13 cellular contexts compared by ENCODE assay signal in the genomic region with DNA sequence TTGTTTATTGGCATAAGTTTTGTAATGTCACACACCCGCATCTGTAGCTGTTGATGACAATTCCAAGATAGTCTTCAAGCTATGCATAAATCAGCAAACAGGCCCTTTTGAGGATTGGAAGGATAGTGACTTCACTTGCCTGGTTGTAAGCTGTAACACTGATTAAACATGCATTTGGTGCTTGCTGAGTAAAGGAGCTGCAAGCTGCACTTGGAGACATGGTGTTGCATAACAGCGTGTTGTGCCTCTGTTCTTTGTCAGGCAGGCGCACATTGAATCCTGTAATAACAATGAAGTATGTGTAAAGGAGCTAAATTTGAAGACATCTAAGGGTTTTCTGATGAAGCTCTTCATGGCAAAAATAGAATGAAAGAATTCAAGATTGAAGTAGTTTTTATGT.
DNase-seq lines count a peak whose midpoint lies in the region; ATAC-seq and TF ChIP-seq lines count a peak whose summit lies in the region.
"Had no signal": no experiment of that assay in that cellular context is flagged by ENCODE, and none has a peak within 500 bp of the region (broad histone marks: within the 10 kb centered on the region; RNA-seq: fewer than 3 reads in every experiment).

No MANE protein-coding gene starts in this region.

- WGBS in smooth muscle cell (ENCODE audit: low lambda C conversion rate): 34% methylated on average over 3 of the region's 3 CpGs

- peak overlapping the region; percentile 50 for H3K27ac ChIP-seq in smooth muscle cell (ENCODE audit: low read depth)
- H3K27ac ChIP-seq: pancreas, tibial artery had no signal

- peaks cover 8% of the 10 kb centered on the region for H3K79me2 ChIP-seq in smooth muscle cell (ENCODE audit: low read depth)

- H3K4me1 ChIP-seq in smooth muscle cell (ENCODE audit: low read depth): no peaks in the 10 kb centered on the region
- H3K4me1 ChIP-seq: pancreas, tibial artery had no signal

- DNase-seq in NOMO-1 treated with dmso at 0.1 percent for 144 hours (lab: John Stamatoyannopoulos, UW; ENCODE audit: unreplicated experiment) (peak; percentile 38), choroid plexus epithelial cell (ENCODE audit: low read depth) (peak; percentile 52), hippocampal formation (lab: John Stamatoyannopoulos, UW) (peak; percentile 54 to 85), smooth muscle cell (lab: John Stamatoyannopoulos, UW; ENCODE audit: unreplicated experiment) (no peak), NCI-H187 treated with DMSO at 0.1 percent for 48 hours (lab: John Stamatoyannopoulos, UW) (no peak), omental fat pad (ENCODE audit: low spot score) (no peak)
- DNase-seq in activated CD4-positive, alpha-beta T cell treated with anti-CD3 and anti-CD28 coated beads for 48 hours: no peak
- DNase-seq: activated B cell treated with CpG ODN at 0.5 μM for 24 hours, cortex of kidney, DMS53, pancreas, tibial artery had no signal

- H3K36me3 ChIP-seq in smooth muscle cell (ENCODE audit: low read depth): peaks cover 1% of the 10 kb centered on the region
- H3K36me3 ChIP-seq: pancreas had no signal

- peaks cover 4% of the 10 kb centered on the region for H3F3A ChIP-seq in smooth muscle cell (ENCODE audit: low read depth)

- no peak overlapping the region for H3K9ac ChIP-seq in smooth muscle cell (ENCODE audit: low read depth)

- no peak overlapping the region for H2AFZ ChIP-seq in smooth muscle cell (ENCODE audit: low read depth)

- H3K4me3 ChIP-seq in choroid plexus epithelial cell (ENCODE audit: low read depth, low read length) (no peak overlapping the region), smooth muscle cell (no peak overlapping the region)
- H3K4me3 ChIP-seq: pancreas, tibial artery had no signal

- no peak for ATAC-seq in omental fat pad (ENCODE audit: low FRiP score)
- ATAC-seq: activated T-helper 17 cell treated with anti-CD3 and anti-CD28 coated beads, Interleukin-2, amount 50 U/mL, for 72 hours had no signal

- no peaks in the 10 kb centered on the region for H3K27me3 ChIP-seq in smooth muscle cell (ENCODE audit: low read depth)
- H3K27me3 ChIP-seq: pancreas, tibial artery had no signal

- TF ChIP-seq CTCF in choroid plexus epithelial cell (conservative IDR thresholded peaks at IDR 0.05; ENCODE audit: low read depth, low read length): no peak
- TF ChIP-seq CTCF in smooth muscle cell (IDR thresholded peaks at IDR 0.05; ENCODE audit: borderline replicate concordance, insufficient read depth, poor library complexity, severe bottlenecking): no peak
- no peak for TF ChIP-seq CTCF in omental fat pad (IDR thresholded peaks at IDR 0.05)

- H4K20me1 ChIP-seq in smooth muscle cell (ENCODE audit: low read depth): peaks cover 3% of the 10 kb centered on the region

- peak overlapping the region; percentile 11 for H3K4me2 ChIP-seq in smooth muscle cell

- no peaks in the 10 kb centered on the region for H3K9me3 ChIP-seq in smooth muscle cell (replicated peaks; ENCODE audit: low read depth)
- H3K9me3 ChIP-seq: pancreas, tibial artery had no signal

Comparison
In these comparisons a context has a peak if more than half of its experiments do, and no peak if none do; other contexts are left out.
1. DNase-seq: peak in NOMO-1 treated with dmso at 0.1 percent for 144 hours (single experiment), choroid plexus epithelial cell (single experiment) and hippocampal formation (2 of 2); none in smooth muscle cell (single experiment), NCI-H187 treated with DMSO at 0.1 percent for 48 hours (single experiment), activated CD4-positive, alpha-beta T cell treated with anti-CD3 and anti-CD28 coated beads for 48 hours (single experiment) and omental fat pad (single experiment).